ENCODE assay signal across 18 cellular contexts in genomic region chr15:100859970-100860828, GRCh38. TPM values are rescaled to one million over a fixed set of nuclear protein-coding genes. Genes with fewer than 3 reads are reported as not detected.
"Had no signal": no experiment of that assay in that cellular context is flagged by ENCODE, and none has a peak within 500 bp of the region (broad histone marks: within the 10 kb centered on the region; RNA-seq: fewer than 3 reads in every experiment).

No MANE protein-coding gene starts in this region.

- H3K36me3 Mint-ChIP-seq: type B pancreatic cell had no signal

- H3K27ac ChIP-seq: adrenal gland, gastrocnemius medialis, WERI-Rb-1 had no signal

- H3K4me1 ChIP-seq: adrenal gland, gastrocnemius medialis had no signal

- ATAC-seq: activated naive CD4-positive, alpha-beta T cell treated with anti-CD3 and anti-CD28 coated beads, Interleukin-2, amount 50 U/mL, for 72 hours; gastrocnemius medialis; heart left ventricle; left ventricle myocardium superior; naive thymus-derived CD8-positive, alpha-beta T cell had no signal

- H3K4me3 ChIP-seq: adrenal gland, gastrocnemius medialis, heart left ventricle had no signal

- H3K36me3 ChIP-seq: adrenal gland, gastrocnemius medialis, heart left ventricle, WERI-Rb-1 had no signal

- H3K27ac Mint-ChIP-seq: naive thymus-derived CD8-positive, alpha-beta T cell; type B pancreatic cell had no signal

- H3K9me3 Mint-ChIP-seq: activated naive CD4-positive, alpha-beta T cell treated with anti-CD3 and anti-CD28 coated beads, Interleukin-2, amount 50 U/mL, for 72 hours had no signal

- H3K4me1 Mint-ChIP-seq: naive thymus-derived CD8-positive, alpha-beta T cell had no signal

- H3K27me3 ChIP-seq: adrenal gland had no signal

- H3K9me3 ChIP-seq: adrenal gland, gastrocnemius medialis had no signal

- DNase-seq: activated CD4-positive, alpha-beta T cell treated with anti-CD3 and anti-CD28 coated beads for 1 hour; activated CD4-positive, alpha-beta T cell treated with anti-CD3 and anti-CD28 coated beads, Interleukin-2, amount 50 U/mL, for 4 hours; activated gamma-delta T cell treated with Interleukin-2 at 50 U/mL for 16 hours; adrenal gland; erythroblast; gastrocnemius medialis; heart left ventricle; kidney glomerular epithelial cell; left ventricle myocardium superior; naive thymus-derived CD8-positive, alpha-beta T cell; stimulated activated CD4-positive, alpha-beta T cell treated with anti-CD3 and anti-CD28 coated beads, Interleukin-2, amount 100 ng/mL, for 24 hours; stimulated activated naive CD4-positive, alpha-beta T cell treated with Interleukin-2 at 50 U/mL for 16 hours; SW 1271; T-helper 2 cell; WERI-Rb-1 had no signal

- H3K4me3 Mint-ChIP-seq: naive thymus-derived CD8-positive, alpha-beta T cell; type B pancreatic cell had no signal

RNA-seq across cellular contexts. Expression of gene ALDH1A3, which starts 19.4 kb away (rescaled TPM):
- total RNA-seq: activated CD8-positive, alpha-beta memory T cell treated with anti-CD3 and anti-CD28 coated beads for 36 hours; activated naive CD4-positive, alpha-beta T cell treated with anti-CD3 and anti-CD28 coated beads, Interleukin-2, amount 50 U/mL, for 72 hours; naive thymus-derived CD8-positive, alpha-beta T cell had no signal
